8 cellular contexts compared by ENCODE assay signal in the genomic region with DNA sequence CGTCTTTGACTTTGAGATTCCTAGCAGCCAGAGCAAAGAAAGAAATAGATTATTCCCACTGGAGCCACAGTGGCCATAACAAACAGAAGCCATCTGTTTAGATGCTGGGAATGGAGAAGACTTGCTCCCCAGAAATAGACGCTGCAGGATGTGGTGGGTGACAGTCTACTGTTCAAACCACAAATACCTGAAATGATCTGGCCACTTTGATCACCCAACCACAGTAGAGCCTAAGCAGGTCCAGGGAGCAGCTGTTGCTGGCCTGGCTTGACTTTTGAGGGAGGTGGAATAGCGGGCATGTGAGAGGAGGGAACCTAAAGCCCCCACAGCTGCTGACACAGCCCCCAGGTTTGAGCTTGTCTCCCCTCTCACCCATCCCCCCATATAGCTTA. TPM values are rescaled to one million over a fixed set of nuclear protein-coding genes. Genes with fewer than 3 reads are reported as not detected.
DNase-seq lines count a peak whose midpoint lies in the region; ATAC-seq, FAIRE-seq and TF ChIP-seq lines count a peak whose summit lies in the region.

No MANE protein-coding gene starts in this region.

- H3K4me1 Mint-ChIP-seq in activated naive CD8-positive, alpha-beta T cell (ENCODE audit: low read depth): peaks cover 69% of the 10 kb centered on the region
- no peaks in the 10 kb centered on the region for H3K4me1 Mint-ChIP-seq in progenitor cell of endocrine pancreas (ENCODE audit: low read depth)

- CTCF ChIA-PET in A549 (lab: Yijun Ruan, JAX): interaction anchor here (0.8 to 17.4 kb wide), 4 partner anchors 9 to 46 kb away, joined by 3 to 154 read pairs (median 6); no protein-coding TSS in a partner anchor

- no peak overlapping the region for H3K4me2 ChIP-seq in A549

- no peaks in the 10 kb centered on the region for H3K9me3 Mint-ChIP-seq in activated naive CD8-positive, alpha-beta T cell (ENCODE audit: low read depth)
- H3K9me3 Mint-ChIP-seq in progenitor cell of endocrine pancreas (ENCODE audit: low read depth): no peaks in the 10 kb centered on the region

- H3K4me1 ChIP-seq in A549: no peaks in the 10 kb centered on the region

- H3K4me3 Mint-ChIP-seq in activated naive CD8-positive, alpha-beta T cell: peak overlapping the region; percentile 51
- no peak overlapping the region for H3K4me3 Mint-ChIP-seq in progenitor cell of endocrine pancreas (ENCODE audit: low read depth)

- no peak overlapping the region for H3K4me3 ChIP-seq in A549

- H3K27ac Mint-ChIP-seq in activated naive CD8-positive, alpha-beta T cell: peak overlapping the region; percentile 81
- H3K27ac Mint-ChIP-seq in progenitor cell of endocrine pancreas: peak overlapping the region; percentile 59

- WGBS in A549 (ENCODE audit: missing lambda C conversion rate): 96% methylated on average over 3 of the region's 3 CpGs

- TF ChIP-seq CTCF in A549 (IDR thresholded peaks at IDR 0.05): no peak
- no peak for TF ChIP-seq CTCF in progenitor cell of endocrine pancreas (IDR thresholded peaks at IDR 0.05; ENCODE audit: unreplicated experiment)

- no peaks in the 10 kb centered on the region for H3K9me3 ChIP-seq in A549

- TF ChIP-seq POLR2A in A549 (IDR thresholded peaks at IDR 0.05; ENCODE audit: low read length) (no peak), GM19099 (IDR thresholded peaks at IDR 0.05; ENCODE audit: extremely low read depth, insufficient read length, low read depth) (peak; percentile 12)

- no peaks in the 10 kb centered on the region for H3K36me3 Mint-ChIP-seq in activated naive CD8-positive, alpha-beta T cell
- H3K36me3 Mint-ChIP-seq in progenitor cell of endocrine pancreas (ENCODE audit: insufficient read depth): peaks cover 12% of the 10 kb centered on the region

- no peak for DNase-seq in A549 (ENCODE audit: low read depth in 1 of 2, low spot score in 1 of 2)
- DNase-seq in progenitor cell of endocrine pancreas (ENCODE audit: low spot score, unreplicated experiment): no peak
- DNase-seq in NCI-H1092 (lab: John Stamatoyannopoulos, UW): no peak
- DNase-seq in globus pallidus (ENCODE audit: low spot score): no peak
- no peak for DNase-seq in stimulated activated CD4-positive, alpha-beta T cell treated with anti-CD3 and anti-CD28 coated beads, Interleukin-12 subunit alpha, Interleukin-12 subunit beta, amount 100 ng/mL, for 4 hours

- FAIRE-seq in A549 (lab: Jason Lieb, UNC): no peak

- TF ChIP-seq RAD21 in A549 (conservative IDR thresholded peaks at IDR 0.05 in 1 of 2, IDR thresholded peaks at IDR 0.05 in 1 of 2): no peak

- H3K27ac ChIP-seq in A549: no peak overlapping the region

- ATAC-seq in A549 (no peak), HG03196 (IDR thresholded peaks at IDR 0.05; ENCODE audit: unreplicated experiment) (peak; percentile 18)

- no peak for TF ChIP-seq EP300 in A549 (IDR thresholded peaks at IDR 0.05)

- no peaks in the 10 kb centered on the region for H3K27me3 Mint-ChIP-seq in activated naive CD8-positive, alpha-beta T cell
- no peaks in the 10 kb centered on the region for H3K27me3 Mint-ChIP-seq in progenitor cell of endocrine pancreas

- POLR2A ChIA-PET in A549 (lab: Yijun Ruan, JAX): interaction anchor here (0.5 kb wide), 1 partner anchor 1929 kb away, joined by 5 read pairs; no protein-coding TSS in a partner anchor

TF ChIP-seq in A549, 52 proteins besides CTCF, POLR2A, EP300 and RAD21:
- no peak for TF ChIP-seq EHF (CRISPR knock-in tag; IDR thresholded peaks at IDR 0.05)
- TF ChIP-seq KDM1A (IDR thresholded peaks at IDR 0.05; ENCODE audit: low read depth): peak; percentile 48; the same call in 1 of the 2 replicates

RNA-seq across cellular contexts. Expression of a gene that starts 38.6 kb away (rescaled TPM):
- polyA plus RNA-seq in A549 (2011; rRNA removed): 2.3 and 2.9 TPM in 2 replicates
- 2.1 and 2.8 TPM in 2 replicates for polyA plus RNA-seq in A549 (2012; cell fraction: cytosol; rRNA removed)
- 2.5 and 2.9 TPM in 2 replicates for polyA plus RNA-seq in A549 (2012; cell fraction: nucleus; rRNA removed)
- 2.4 to 2.5 TPM (median 2.5 TPM) in 3 replicates for polyA plus RNA-seq in A549 (2017; fragmentation: RNase III; extraction: RNeasy Plus Mini Kit Qiagen cat#74134 plus additional on column Dnase treatment)
- polyA minus RNA-seq in A549 (2011; rRNA and poly(A)+ RNA removed): 2.5 and 2.6 TPM in 2 replicates
- 0.72 and 1.5 TPM in 2 replicates for total RNA-seq in progenitor cell of endocrine pancreas
